ENCODE assay signal across 2 cellular contexts in the genomic region with DNA sequence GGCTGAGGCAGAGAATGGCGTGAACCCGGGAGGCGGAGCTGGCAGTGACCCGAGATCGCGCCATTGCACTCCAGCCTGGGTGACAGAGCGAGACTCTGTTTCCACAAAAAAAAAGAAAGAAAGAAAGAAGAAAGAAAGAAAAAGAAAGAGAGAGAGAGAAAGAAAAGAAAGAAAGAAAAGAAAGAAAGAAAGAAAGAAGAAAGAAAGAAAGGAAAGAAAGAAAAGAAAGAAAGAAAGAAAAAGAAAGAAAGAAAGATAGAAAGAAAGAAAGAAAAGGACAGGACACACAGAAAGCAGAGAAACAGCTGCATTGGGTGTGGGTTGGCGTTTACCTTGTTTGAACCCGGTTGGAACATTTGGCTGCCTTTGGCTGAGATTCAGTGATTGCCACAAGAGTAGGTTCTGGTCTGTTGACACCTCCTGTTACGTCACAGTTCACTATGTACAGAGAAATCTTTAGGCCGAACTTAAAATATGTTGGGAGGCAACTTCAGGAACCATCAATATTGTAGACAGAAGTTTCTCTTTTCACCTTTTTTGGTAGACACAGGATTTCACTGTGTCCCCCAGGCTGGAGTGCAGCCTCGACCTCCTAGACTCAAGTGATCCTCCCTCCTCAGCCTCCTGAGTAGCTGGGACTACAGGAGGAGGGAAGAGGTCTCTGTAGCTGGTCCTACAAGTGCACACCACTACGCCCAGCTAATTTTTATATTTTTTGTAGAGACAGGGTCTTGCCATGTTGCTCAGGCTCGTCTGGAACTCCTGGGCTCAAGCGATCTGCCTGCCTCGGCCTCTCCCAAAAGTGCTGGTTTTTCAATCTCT.
TF ChIP-seq lines count a peak whose summit lies in the region.

No MANE protein-coding gene starts in this region.

TF ChIP-seq in HEK293, 187 proteins besides CTCF, POLR2A, EP300 and RAD21:
- TF ChIP-seq ZNF366 (tag by site-specific recombination; conservative IDR thresholded peaks at IDR 0.05) (peak; percentile 79), ZNF560 (tag by site-specific recombination; IDR thresholded peaks at IDR 0.05; ENCODE audit: borderline replicate concordance) (no peak)
- TF ChIP-seq, protein P1, sequence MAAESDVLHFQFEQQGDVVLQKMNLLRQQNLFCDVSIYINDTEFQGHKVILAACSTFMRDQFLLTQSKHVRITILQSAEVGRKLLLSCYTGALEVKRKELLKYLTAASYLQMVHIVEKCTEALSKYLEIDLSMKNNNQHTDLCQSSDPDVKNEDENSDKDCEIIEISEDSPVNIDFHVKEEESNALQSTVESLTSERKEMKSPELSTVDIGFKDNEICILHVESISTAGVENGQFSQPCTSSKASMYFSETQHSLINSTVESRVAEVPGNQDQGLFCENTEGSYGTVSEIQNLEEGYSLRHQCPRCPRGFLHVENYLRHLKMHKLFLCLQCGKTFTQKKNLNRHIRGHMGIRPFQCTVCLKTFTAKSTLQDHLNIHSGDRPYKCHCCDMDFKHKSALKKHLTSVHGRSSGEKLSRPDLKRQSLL (tag by site-specific recombination; IDR thresholded peaks at IDR 0.05) = no peak
TF ChIP-seq in HEK293: peak in this region for 1.

TF ChIP-seq in K562, 482 proteins besides CTCF, POLR2A, EP300 and RAD21:
- TF ChIP-seq SAFB (IDR thresholded peaks at IDR 0.05; ENCODE audit: borderline replicate concordance, low read depth, low read length) = no peak
- TF ChIP-seq TCFL5 (CRISPR knock-in tag; conservative IDR thresholded peaks at IDR 0.05) = no peak
- TF ChIP-seq PHB (CRISPR knock-in tag; IDR thresholded peaks at IDR 0.05) = no peak
- TF ChIP-seq, protein P2, sequence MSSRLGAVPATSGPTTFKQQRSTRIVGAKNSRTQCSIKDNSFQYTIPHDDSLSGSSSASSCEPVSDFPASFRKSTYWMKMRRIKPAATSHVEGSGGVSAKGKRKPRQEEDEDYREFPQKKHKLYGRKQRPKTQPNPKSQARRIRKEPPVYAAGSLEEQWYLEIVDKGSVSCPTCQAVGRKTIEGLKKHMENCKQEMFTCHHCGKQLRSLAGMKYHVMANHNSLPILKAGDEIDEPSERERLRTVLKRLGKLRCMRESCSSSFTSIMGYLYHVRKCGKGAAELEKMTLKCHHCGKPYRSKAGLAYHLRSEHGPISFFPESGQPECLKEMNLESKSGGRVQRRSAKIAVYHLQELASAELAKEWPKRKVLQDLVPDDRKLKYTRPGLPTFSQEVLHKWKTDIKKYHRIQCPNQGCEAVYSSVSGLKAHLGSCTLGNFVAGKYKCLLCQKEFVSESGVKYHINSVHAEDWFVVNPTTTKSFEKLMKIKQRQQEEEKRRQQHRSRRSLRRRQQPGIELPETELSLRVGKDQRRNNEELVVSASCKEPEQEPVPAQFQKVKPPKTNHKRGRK (tag; IDR thresholded peaks at IDR 0.05) = peak; percentile 93
